ENCODE assay signal across 8 cellular contexts in the genomic region with DNA sequence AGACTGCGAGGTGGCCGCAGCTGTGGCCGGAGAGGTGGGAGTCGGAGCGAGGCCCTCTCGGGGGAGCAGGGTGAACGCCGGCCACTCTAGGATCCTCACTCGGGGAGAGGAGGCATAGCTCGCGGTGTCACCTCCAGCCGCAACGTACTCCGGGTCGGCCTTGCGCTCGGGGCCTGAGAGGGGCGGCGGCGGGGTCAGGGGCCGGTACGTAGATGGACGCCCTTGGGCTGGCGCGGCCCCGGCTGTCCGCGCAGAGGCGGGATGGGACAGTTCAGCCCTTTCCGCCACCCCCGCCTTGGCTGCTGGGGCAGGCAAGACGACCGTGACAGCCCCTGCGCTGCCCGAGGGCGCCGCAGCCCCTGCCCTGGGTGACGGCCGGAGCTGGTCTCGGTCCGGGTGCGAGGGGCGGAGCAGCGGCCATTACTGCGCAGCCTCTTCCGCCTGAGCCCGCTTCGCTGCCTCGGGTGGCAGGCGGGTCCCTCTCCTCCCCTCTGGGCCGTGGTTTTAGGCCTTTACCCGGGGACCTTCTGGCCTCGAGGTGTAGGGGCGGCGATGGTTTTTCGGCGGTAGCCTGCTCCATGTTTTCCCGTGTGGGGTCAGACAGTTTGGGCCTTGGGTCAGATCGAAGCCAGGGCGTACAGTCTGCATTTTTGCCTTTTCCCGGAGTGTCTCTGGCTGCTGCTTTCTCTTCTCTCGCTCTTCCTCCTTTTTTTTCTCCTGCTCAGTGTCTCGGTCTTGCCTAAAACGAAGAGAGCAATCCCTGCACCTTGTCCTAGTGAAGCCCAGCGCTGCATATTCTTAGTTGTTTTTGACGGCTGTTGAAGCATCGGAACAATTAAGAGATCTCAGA. TPM values are rescaled to one million over a fixed set of nuclear protein-coding genes. Genes with fewer than 3 reads are reported as not detected.
DNase-seq lines count a peak whose midpoint lies in the region; ATAC-seq and TF ChIP-seq lines count a peak whose summit lies in the region.

No MANE protein-coding gene starts in this region.

- H3K36me3 ChIP-seq in endocrine pancreas (ENCODE audit: control insufficient read depth, insufficient read depth, low read length) (no peaks in the 10 kb centered on the region), mucosa of descending colon (ENCODE audit: low read depth) (no peaks in the 10 kb centered on the region)

- H3K4me3 ChIP-seq in endocrine pancreas (ENCODE audit: control insufficient read depth, insufficient read depth, low read length) (peak overlapping the region; percentile 96), mucosa of descending colon (peak overlapping the region; percentile 80)

- peak overlapping the region; percentile 100 for H3K4me3 Mint-ChIP-seq in activated CD8-positive, alpha-beta memory T cell treated with anti-CD3 and anti-CD28 coated beads, Interleukin-2, amount 10 ng/mL, durations not matched to agents 7 days and 5 days

- H3K27ac Mint-ChIP-seq in activated CD8-positive, alpha-beta memory T cell treated with anti-CD3 and anti-CD28 coated beads, Interleukin-2, amount 10 ng/mL, durations not matched to agents 7 days and 5 days, result peak overlapping the region; percentile 100

- H3K27me3 Mint-ChIP-seq in activated CD8-positive, alpha-beta memory T cell treated with anti-CD3 and anti-CD28 coated beads, Interleukin-2, amount 10 ng/mL, durations not matched to agents 7 days and 5 days, result peaks cover 4% of the 10 kb centered on the region

- peaks cover 3% of the 10 kb centered on the region for H3K36me3 Mint-ChIP-seq in activated CD8-positive, alpha-beta memory T cell treated with anti-CD3 and anti-CD28 coated beads, Interleukin-2, amount 10 ng/mL, durations not matched to agents 7 days and 5 days

- intact Hi-C loops in mucosa of descending colon (cut with DNase I, micrococcal nuclease), result no loop called here

- peak overlapping the region; percentile 6 for H3K9ac ChIP-seq in endocrine pancreas (ENCODE audit: control insufficient read depth, insufficient read depth, low read length)

- no peaks in the 10 kb centered on the region for H3K9me3 Mint-ChIP-seq in activated CD8-positive, alpha-beta memory T cell treated with anti-CD3 and anti-CD28 coated beads, Interleukin-2, amount 10 ng/mL, durations not matched to agents 7 days and 5 days (ENCODE audit: low read depth)

- no peaks in the 10 kb centered on the region for H3K27me3 ChIP-seq in endocrine pancreas (ENCODE audit: control insufficient read depth, insufficient read depth, low read length)

- peaks cover 34% of the 10 kb centered on the region for H3K4me1 Mint-ChIP-seq in activated CD8-positive, alpha-beta memory T cell treated with anti-CD3 and anti-CD28 coated beads, Interleukin-2, amount 10 ng/mL, durations not matched to agents 7 days and 5 days

- H3K9me3 ChIP-seq in endocrine pancreas (ENCODE audit: control insufficient read depth, low read length) (no peaks in the 10 kb centered on the region), mucosa of descending colon (no peaks in the 10 kb centered on the region)

- TF ChIP-seq CTCF in mucosa of descending colon (IDR thresholded peaks at IDR 0.05), result no peak

- ATAC-seq in GM18907 (IDR thresholded peaks at IDR 0.05; ENCODE audit: unreplicated experiment), result peak; percentile 85
- peak; percentile 66 for ATAC-seq in HG03108 (IDR thresholded peaks at IDR 0.05; ENCODE audit: unreplicated experiment)
- ATAC-seq in activated CD8-positive, alpha-beta memory T cell treated with anti-CD3 and anti-CD28 coated beads, Interleukin-2, amount 10 ng/mL, durations not matched to agents 7 days and 5 days, result peak; percentile 75
- ATAC-seq in mucosa of descending colon, result peak; percentile 87

- DNase-seq in Ammon's horn (ENCODE audit: low spot score), result peak; percentile 66
- peak; percentile 26 for DNase-seq in NCI-H748 treated with DMSO at 0.1 percent for 48 hours (lab: John Stamatoyannopoulos, UW)
- peak; percentile 73 for DNase-seq in activated CD8-positive, alpha-beta memory T cell treated with anti-CD3 and anti-CD28 coated beads, Interleukin-2, amount 10 ng/mL, durations not matched to agents 7 days and 5 days
- DNase-seq in mucosa of descending colon, result peak; percentile 66 to 80 (median 79)
- DNase-seq in stimulated activated CD8-positive, alpha-beta memory T cell treated with anti-CD3 and anti-CD28 coated beads, Interleukin-7, amount 100 ng/mL, for 48 hours (ENCODE audit: extremely low read depth in 1 of 2, low read depth in 1 of 2), result peak; percentile 29 to 47

- peaks cover 7% of the 10 kb centered on the region for H3K4me1 ChIP-seq in endocrine pancreas (ENCODE audit: control insufficient read depth, insufficient read depth, low read length)
- no peaks in the 10 kb centered on the region for H3K4me1 ChIP-seq in mucosa of descending colon (ENCODE audit: low read depth)

- CTCF ChIA-PET in activated CD8-positive, alpha-beta memory T cell treated with anti-CD3 and anti-CD28 coated beads, Interleukin-2, amount 10 ng/mL, durations not matched to agents 7 days and 5 days (lab: Charles Lee), result interaction anchor here (0.6 to 3.8 kb wide), 28 partner anchors 9 to 1521 kb away, joined by 3 to 32 read pairs (median 4); no protein-coding TSS in a partner anchor

RNA-seq across cellular contexts. Expression of a gene that starts 0.5 kb away (rescaled TPM):
- total RNA-seq in activated CD8-positive, alpha-beta memory T cell treated with anti-CD3 and anti-CD28 coated beads, Interleukin-2, amount 10 ng/mL, durations not matched to agents 7 days and 5 days, result 10 to 100 TPM; 18.2 to 24.9 TPM
- 10 to 100 TPM; 25.1 to 48.6 (median 29.5) TPM for total RNA-seq in mucosa of descending colon

Comparison
In these comparisons a context has a peak if more than half of its experiments do, and no peak if none do; other contexts are left out.
1. Peak in every context shown above with its lines: DNase-seq, ATAC-seq and H3K4me3 ChIP-seq.
2. DNase-seq: peak in every context shown above with its lines; median percentile 79 in mucosa of descending colon; 73 in activated CD8-positive, alpha-beta memory T cell treated with anti-CD3 and anti-CD28 coated beads, Interleukin-2, amount 10 ng/mL, durations not matched to agents 7 days and 5 days; 66 in Ammon's horn; 38 in stimulated activated CD8-positive, alpha-beta memory T cell treated with anti-CD3 and anti-CD28 coated beads, Interleukin-7, amount 100 ng/mL, for 48 hours; 26 in NCI-H748 treated with DMSO at 0.1 percent for 48 hours.